Comparison of ENCODE assay signal across 1 cellular context in the genomic region with DNA sequence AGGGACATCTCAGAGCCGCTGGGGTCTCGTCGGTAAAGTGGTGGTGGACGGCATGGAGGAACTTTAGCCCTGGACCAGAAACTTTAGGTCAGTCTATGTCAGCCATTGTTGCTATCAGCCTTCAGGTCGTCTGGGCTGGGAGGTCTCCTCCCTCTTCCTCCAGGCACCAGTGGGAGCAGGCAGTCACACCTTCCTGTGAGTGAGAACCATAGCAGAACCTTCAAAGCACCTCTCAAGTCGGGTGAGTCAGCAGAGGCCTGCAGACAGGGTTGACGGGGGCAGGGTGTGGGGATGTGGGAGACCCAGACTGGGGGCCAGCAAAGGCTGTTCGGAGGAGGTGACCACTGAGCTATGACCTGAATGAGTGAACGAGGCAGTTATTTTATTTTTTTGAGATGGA.
TF ChIP-seq lines count a peak whose summit lies in the region.

No MANE protein-coding gene starts in this region.

TF ChIP-seq in K562, 482 proteins besides CTCF, POLR2A, EP300 and RAD21 (continued from another document):
- TF ChIP-seq E2F3 (CRISPR knock-in tag; IDR thresholded peaks at IDR 0.05) (no peak), MYC (IDR thresholded peaks at IDR 0.05; ENCODE audit: low read depth, low read length) (no peak), MYC (CRISPR knock-in tag; IDR thresholded peaks at IDR 0.05; ENCODE audit: borderline replicate concordance, low read depth) (no peak), ZNF764 (CRISPR knock-in tag; IDR thresholded peaks at IDR 0.05; ENCODE audit: low read depth) (no peak), ZNF282 (CRISPR knock-in tag; IDR thresholded peaks at IDR 0.05) (no peak), HMGN3 (IDR thresholded peaks at IDR 0.05; ENCODE audit: borderline replicate concordance, extremely low read depth, insufficient read length, low read depth, low read length) (no peak), ZNF165 (CRISPR knock-in tag; IDR thresholded peaks at IDR 0.05; ENCODE audit: borderline replicate concordance) (no peak), MCM5 (IDR thresholded peaks at IDR 0.05; ENCODE audit: low read depth) (no peak), TEAD4 (IDR thresholded peaks at IDR 0.05; ENCODE audit: low read length) (no peak), TEAD4 (CRISPR knock-in tag; IDR thresholded peaks at IDR 0.05; ENCODE audit: borderline replicate concordance) (no peak), TCF7 (IDR thresholded peaks at IDR 0.05; ENCODE audit: borderline replicate concordance) (no peak), SRSF7 (optimal IDR thresholded peaks at IDR 0.05; ENCODE audit: low read depth, low read length) (no peak), TFAP4 (CRISPR knock-in tag; IDR thresholded peaks at IDR 0.05; ENCODE audit: borderline replicate concordance) (no peak)
- TF ChIP-seq, protein P1, sequence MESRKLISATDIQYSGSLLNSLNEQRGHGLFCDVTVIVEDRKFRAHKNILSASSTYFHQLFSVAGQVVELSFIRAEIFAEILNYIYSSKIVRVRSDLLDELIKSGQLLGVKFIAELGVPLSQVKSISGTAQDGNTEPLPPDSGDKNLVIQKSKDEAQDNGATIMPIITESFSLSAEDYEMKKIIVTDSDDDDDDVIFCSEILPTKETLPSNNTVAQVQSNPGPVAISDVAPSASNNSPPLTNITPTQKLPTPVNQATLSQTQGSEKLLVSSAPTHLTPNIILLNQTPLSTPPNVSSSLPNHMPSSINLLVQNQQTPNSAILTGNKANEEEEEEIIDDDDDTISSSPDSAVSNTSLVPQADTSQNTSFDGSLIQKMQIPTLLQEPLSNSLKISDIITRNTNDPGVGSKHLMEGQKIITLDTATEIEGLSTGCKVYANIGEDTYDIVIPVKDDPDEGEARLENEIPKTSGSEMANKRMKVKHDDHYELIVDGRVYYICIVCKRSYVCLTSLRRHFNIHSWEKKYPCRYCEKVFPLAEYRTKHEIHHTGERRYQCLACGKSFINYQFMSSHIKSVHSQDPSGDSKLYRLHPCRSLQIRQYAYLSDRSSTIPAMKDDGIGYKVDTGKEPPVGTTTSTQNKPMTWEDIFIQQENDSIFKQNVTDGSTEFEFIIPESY (CRISPR knock-in tag; IDR thresholded peaks at IDR 0.05): no peak
